In the genomic region with DNA sequence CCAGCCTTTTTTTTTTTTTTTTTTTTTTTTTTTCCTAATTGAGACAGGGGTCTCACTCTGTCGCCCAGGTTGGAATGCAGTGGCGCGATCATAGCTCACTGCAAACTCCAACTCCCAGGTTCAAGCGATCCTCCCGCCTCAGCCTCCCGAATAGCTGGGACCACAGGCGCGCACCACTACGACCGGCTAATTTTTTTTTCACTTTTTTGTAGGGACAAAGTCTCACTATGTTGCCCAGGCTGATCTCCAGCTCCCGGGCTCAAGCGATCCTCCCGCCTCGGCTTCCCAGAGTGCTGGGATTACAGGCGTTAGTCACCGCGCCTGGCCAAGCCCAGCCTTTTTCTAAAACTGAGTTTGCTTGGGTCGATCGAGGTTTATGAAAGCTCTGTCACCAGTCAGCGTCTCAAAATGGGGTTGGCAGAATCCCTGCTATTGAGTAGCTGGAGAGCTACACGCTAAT, we compare ENCODE assay signal across 8 cellular contexts. TPM values are rescaled to one million over a fixed set of nuclear protein-coding genes. Genes with fewer than 3 reads are reported as not detected.
DNase-seq lines count a peak whose midpoint lies in the region; ATAC-seq and TF ChIP-seq lines count a peak whose summit lies in the region.

No MANE protein-coding gene starts in this region.

- no peaks in the 10 kb centered on the region for H3K27me3 ChIP-seq in iPS-18a (ENCODE audit: control insufficient read depth, insufficient read depth, low read length)
- H3K27me3 ChIP-seq in skeletal muscle tissue (ENCODE audit: control insufficient read depth in 3 of 3, insufficient read depth in 3 of 3, low read length in 3 of 3) = peaks cover 0 to 4% (median 0%) of the 10 kb centered on the region in 3 donors

- H3K27ac ChIP-seq in iPS-18a (ENCODE audit: low read length) = no peak overlapping the region
- peak overlapping the region; percentile 97 for H3K27ac ChIP-seq in skeletal muscle tissue (ENCODE audit: low read depth, low read length)

- H3K9ac ChIP-seq in iPS-18a (ENCODE audit: low read length) = peak overlapping the region; percentile 69
- H3K9ac ChIP-seq in skeletal muscle tissue (ENCODE audit: low read depth in 1 of 3, low read length in 3 of 3) = peak overlapping the region; percentile 59 to 89 (median 85)

- no peak for TF ChIP-seq CTCF in GM12864 (IDR thresholded peaks at IDR 0.05; ENCODE audit: low read depth, low read length, missing control alignments)

- H3K36me3 ChIP-seq in iPS-18a (ENCODE audit: control insufficient read depth, low read depth, low read length) (peaks cover 11% of the 10 kb centered on the region), skeletal muscle tissue (ENCODE audit: control insufficient read depth in 3 of 3, insufficient read depth in 3 of 3, low read length in 3 of 3) (peaks cover 0 to 13% (median 0%) of the 10 kb centered on the region in 3 donors)

- H3K4me3 ChIP-seq in GM12864 (ENCODE audit: low read depth, low read length) (peak overlapping the region; percentile 83), iPS-18a (ENCODE audit: low read length) (peak overlapping the region; percentile 91), skeletal muscle tissue (ENCODE audit: low read length in 3 of 3) (peak overlapping the region; percentile 65 to 72 (median 66))

- ATAC-seq in GM18517 (IDR thresholded peaks at IDR 0.05; ENCODE audit: unreplicated experiment) = no peak

- DNase-seq in GM12864 (ENCODE audit: low read depth) (no peak), NCI-H82 treated with DMSO at 0.1 percent for 48 hours (lab: John Stamatoyannopoulos, UW; ENCODE audit: unreplicated experiment) (peak; percentile 6), astrocyte of the hippocampus (ENCODE audit: low read depth, low spot score) (peak; percentile 65), NCI-H1694 (lab: John Stamatoyannopoulos, UW) (no peak)
- no peak for DNase-seq in stimulated activated CD4-positive, alpha-beta T cell treated with anti-CD3 and anti-CD28 coated beads, Interleukin-12 subunit alpha, Interleukin-12 subunit beta, amount 100 ng/mL, for 4 hours

- H3K4me1 ChIP-seq in iPS-18a (ENCODE audit: control insufficient read depth, low read depth, low read length) (no peaks in the 10 kb centered on the region), skeletal muscle tissue (ENCODE audit: control insufficient read depth in 3 of 3, insufficient read depth in 3 of 3, low read length in 3 of 3) (peaks cover 30 to 35% (median 33%) of the 10 kb centered on the region in 3 donors)

- H3K9me3 ChIP-seq in iPS-18a (ENCODE audit: control insufficient read depth, low read depth, low read length) = peaks cover 13% of the 10 kb centered on the region
- no peaks in the 10 kb centered on the region for H3K9me3 ChIP-seq in skeletal muscle tissue (ENCODE audit: control insufficient read depth in 3 of 3, low read length in 3 of 3)

RNA-seq across cellular contexts. Expression of a gene that starts 1.3 kb away (rescaled TPM):
- total RNA-seq in skeletal muscle tissue = 16.2 TPM

RNA-seq across cellular contexts. Expression of a gene that starts 13.0 kb away (rescaled TPM):
- 0.52 TPM for total RNA-seq in skeletal muscle tissue

RNA-seq across cellular contexts. Expression of a gene that starts 39.8 kb away (rescaled TPM):
- total RNA-seq in skeletal muscle tissue = 3.1 TPM

RNA-seq across cellular contexts. Expression of a gene that starts 43.4 kb away (rescaled TPM):
- total RNA-seq in skeletal muscle tissue = 10.4 TPM

RNA-seq across cellular contexts. Expression of a gene that starts 47.2 kb away (rescaled TPM):
- 6.3 TPM for total RNA-seq in skeletal muscle tissue

Comparison
In these comparisons a context has a peak if more than half of its experiments do, and no peak if none do; other contexts are left out.
1. DNase-seq: peak in NCI-H82 treated with DMSO at 0.1 percent for 48 hours (single experiment) and astrocyte of the hippocampus (single experiment); none in GM12864 (single experiment), NCI-H1694 (single experiment) and stimulated activated CD4-positive, alpha-beta T cell treated with anti-CD3 and anti-CD28 coated beads, Interleukin-12 subunit alpha, Interleukin-12 subunit beta, amount 100 ng/mL, for 4 hours (single experiment).
2. Peak in every context shown above with its lines, with median percentiles within 50 percentile points of each other: H3K4me3 ChIP-seq.